8 cellular contexts compared by ENCODE assay signal in the genomic region with DNA sequence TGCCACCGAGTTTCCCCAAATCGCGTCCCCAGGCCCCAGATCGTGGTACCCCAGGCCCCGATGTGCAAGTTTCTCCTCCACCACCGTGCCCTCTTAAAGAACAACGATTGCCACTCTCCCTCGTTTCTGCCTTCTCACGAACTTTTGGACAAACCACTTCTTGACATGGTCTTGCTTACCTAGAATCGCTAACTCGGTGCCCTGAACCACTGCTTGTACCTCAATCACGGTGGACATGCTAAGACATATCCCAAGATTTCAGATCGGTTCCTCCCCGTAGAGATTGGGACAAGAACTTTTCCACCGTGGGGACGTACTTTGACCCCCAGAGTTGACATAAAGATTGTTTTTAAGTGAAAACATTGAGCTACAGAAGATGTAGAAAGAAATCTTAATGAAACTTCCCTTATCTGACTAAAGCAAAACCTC. TPM values are rescaled to one million over a fixed set of nuclear protein-coding genes. Genes with fewer than 3 reads are reported as not detected.
DNase-seq lines count a peak whose midpoint lies in the region; ATAC-seq and TF ChIP-seq lines count a peak whose summit lies in the region.

No MANE protein-coding gene starts in this region.

- TF ChIP-seq CTCF in adrenal gland (IDR thresholded peaks at IDR 0.05): no peak

- no peaks in the 10 kb centered on the region for H3K27me3 ChIP-seq in adrenal gland

- no peaks in the 10 kb centered on the region for H3K36me3 ChIP-seq in adrenal gland (replicated peaks in 1 of 2)

- no peak for TF ChIP-seq POLR2A in adrenal gland (IDR thresholded peaks at IDR 0.05)

- intact Hi-C loops in adrenal gland (cut with DNase I): loop anchor here in 1 of 2 donors (10.0 kb wide), 1 partner anchor 215 kb away; no protein-coding TSS in a partner anchor

- H3K4me3 ChIP-seq in adrenal gland: peak overlapping the region in 3 of 4 donors; percentile 66 to 94 (median 89)

- H3K27me3 Mint-ChIP-seq in memory B cell: no peaks in the 10 kb centered on the region

- peaks cover 4% of the 10 kb centered on the region for H3K9me3 Mint-ChIP-seq in memory B cell

- no peak for ATAC-seq in memory B cell (ENCODE audit: low read depth)
- no peak for ATAC-seq in HG03565 (IDR thresholded peaks at IDR 0.05; ENCODE audit: unreplicated experiment)

- peak overlapping the region; percentile 98 for H3K27ac Mint-ChIP-seq in memory B cell

- peak overlapping the region; percentile 89 to 99 (median 94) for H3K27ac ChIP-seq in adrenal gland

- H3K9me3 ChIP-seq in adrenal gland (replicated peaks in 1 of 3): no peaks in the 10 kb centered on the region

- WGBS in adrenal gland, 4 donors: 14 to 22% (median 18%) methylated on average over 16 of the region's 16 CpGs

- peaks cover 14% of the 10 kb centered on the region for H3K36me3 Mint-ChIP-seq in memory B cell

- peaks cover 26% of the 10 kb centered on the region for H3K4me1 Mint-ChIP-seq in memory B cell

- peak; percentile 38 for DNase-seq in stimulated activated CD4-positive, alpha-beta T cell treated with anti-CD3 and anti-CD28 coated beads, Interleukin-4, amount 100 ng/mL, for 24 hours
- no peak for DNase-seq in stimulated activated CD4-positive, alpha-beta T cell treated with anti-CD3 and anti-CD28 coated beads, Interleukin-1b, Interleukin-23, amount 100 ng/mL, for 48 hours
- DNase-seq in adrenal gland (no peak), memory B cell (ENCODE audit: low spot score in 2 of 2) (no peak), NCI-H187 treated with DMSO at 0.1 percent for 48 hours (lab: John Stamatoyannopoulos, UW) (no peak), AG08396 (ENCODE audit: low spot score) (no peak)
- no peak for DNase-seq in stimulated activated naive CD4-positive, alpha-beta T cell treated with Interleukin-2 at 50 U/mL for 16 hours (lab: John Stamatoyannopoulos, UW)

- peak overlapping the region; percentile 100 for H3K4me3 Mint-ChIP-seq in memory B cell

- peaks cover 6 to 30% of the 10 kb centered on the region in 2 donors for H3K4me1 ChIP-seq in adrenal gland (replicated peaks in 1 of 2)

RNA-seq across cellular contexts. Expression of gene ZC3HAV1, which starts 0.5 kb away (rescaled TPM):
- total RNA-seq in adrenal gland: 10 to 100 TPM; 28.8 to 50.8 (median 38.6) TPM
- polyA plus RNA-seq in adrenal gland: 10 to 100 TPM in 1 of 3 donors, 1 to 10 TPM in 2; 7.7 to 33.6 (median 9.9) TPM
